16 cellular contexts compared by ENCODE assay signal in the genomic region with DNA sequence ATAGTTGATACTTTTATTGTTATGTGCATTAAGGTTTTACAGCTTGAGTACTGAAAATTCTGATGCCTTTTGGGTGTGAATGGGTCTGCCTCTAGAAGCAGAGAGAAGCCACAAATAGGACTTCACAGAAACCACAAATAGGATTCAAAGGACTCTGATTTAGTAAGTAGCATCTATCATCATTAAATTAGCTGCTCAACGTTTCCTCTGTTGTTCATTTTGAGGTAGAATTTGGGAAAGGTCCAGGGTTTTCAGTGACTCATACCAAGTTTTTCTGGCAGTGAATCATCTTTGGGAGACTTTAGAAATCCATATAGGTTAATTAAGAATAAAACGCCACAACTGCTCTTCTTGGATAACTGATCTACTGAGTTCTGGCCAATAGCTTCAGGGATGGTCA.
DNase-seq lines count a peak whose midpoint lies in the region; ATAC-seq, FAIRE-seq and TF ChIP-seq lines count a peak whose summit lies in the region.
"Had no signal": no experiment of that assay in that cellular context is flagged by ENCODE, and none has a peak within 500 bp of the region (broad histone marks: within the 10 kb centered on the region; RNA-seq: fewer than 3 reads in every experiment).

No MANE protein-coding gene starts in this region.

- peaks cover 4% of the 10 kb centered on the region for H3K9me3 Mint-ChIP-seq in CD8-positive, alpha-beta T cell

- ATAC-seq in SK-N-SH treated with all-trans-retinoic acid at 6 μM for 48 hours, result peak; percentile 79
- ATAC-seq in CD8-positive, alpha-beta T cell, result no peak

- H3K4me1 Mint-ChIP-seq in CD8-positive, alpha-beta T cell (ENCODE audit: low read depth), result peaks cover 6% of the 10 kb centered on the region

- no peak for TF ChIP-seq CTCF in CD8-positive, alpha-beta T cell (IDR thresholded peaks at IDR 0.05)
- TF ChIP-seq CTCF in GM20000 (IDR thresholded peaks at IDR 0.05; ENCODE audit: extremely low read depth, missing control alignments), result no peak

- intact Hi-C loops in CD8-positive, alpha-beta T cell (cut with DNase I, micrococcal nuclease), result no loop called here

- no peaks in the 10 kb centered on the region for H3K36me3 ChIP-seq in CD8-positive, alpha-beta T cell (ENCODE audit: insufficient read depth, low read length)
- H3K36me3 ChIP-seq: ascending aorta, SJSA1 had no signal

- no peaks in the 10 kb centered on the region for H3K36me3 Mint-ChIP-seq in CD8-positive, alpha-beta T cell

- H3K27ac Mint-ChIP-seq in CD8-positive, alpha-beta T cell, result no peak overlapping the region
- H3K27ac Mint-ChIP-seq: activated T-cell treated with anti-CD3 and anti-CD28 coated beads, Interleukin-2, amount 50 U/mL, for 24 hours; naive B cell had no signal

- H3K27ac ChIP-seq in CD8-positive, alpha-beta T cell (ENCODE audit: low read depth, low read length), result no peak overlapping the region
- H3K27ac ChIP-seq: ascending aorta, SJSA1, skin epidermis had no signal

- H3K27me3 ChIP-seq in CD8-positive, alpha-beta T cell (ENCODE audit: insufficient read depth, low read length), result no peaks in the 10 kb centered on the region
- H3K27me3 ChIP-seq: ascending aorta, SJSA1 had no signal

- no peaks in the 10 kb centered on the region for H3K27me3 Mint-ChIP-seq in CD8-positive, alpha-beta T cell (ENCODE audit: low read depth)
- H3K27me3 Mint-ChIP-seq: activated T-cell treated with anti-CD3 and anti-CD28 coated beads, Interleukin-2, amount 50 U/mL, for 24 hours; naive B cell had no signal

- H3K4me3 Mint-ChIP-seq in CD8-positive, alpha-beta T cell, result no peak overlapping the region
- H3K4me3 Mint-ChIP-seq: activated T-cell treated with anti-CD3 and anti-CD28 coated beads, Interleukin-2, amount 50 U/mL, for 24 hours; naive B cell had no signal

- CTCF ChIA-PET in CD8-positive, alpha-beta T cell (lab: Charles Lee), result interaction anchor here (0.7 to 1.2 kb wide), 2 partner anchors 55 to 142 kb away, joined by 3 to 4 read pairs; no protein-coding TSS in a partner anchor

- TF ChIP-seq POLR2A in H54 (IDR thresholded peaks at IDR 0.05; ENCODE audit: low read depth, low read length), result no peak

- no peaks in the 10 kb centered on the region for H3K4me1 ChIP-seq in CD8-positive, alpha-beta T cell (ENCODE audit: insufficient read depth, low read length)
- H3K4me1 ChIP-seq: ascending aorta, SJSA1 had no signal

- peak; percentile 1 for DNase-seq in H54 (ENCODE audit: insufficient read length, low spot score)
- peak; percentile 76 for DNase-seq in fibroblast of peridontal ligament (ENCODE audit: extremely low read depth)
- DNase-seq in stromal cell of bone marrow (ENCODE audit: low read depth), result peak; percentile 65
- no peak for DNase-seq in CD8-positive, alpha-beta T cell
- no peak for DNase-seq in T-helper 2 cell
- DNase-seq in GM20000 (ENCODE audit: low spot score), result no peak
- DNase-seq: activated T-cell treated with anti-CD3 and anti-CD28 coated beads, Interleukin-2, amount 50 U/mL, for 24 hours; naive B cell; NCI-H1436; NCI-H748 treated with DMSO at 0.1 percent for 48 hours had no signal

- H3K9me3 ChIP-seq in CD8-positive, alpha-beta T cell (ENCODE audit: low read length), result no peaks in the 10 kb centered on the region
- H3K9me3 ChIP-seq: SJSA1 had no signal

- H3K4me3 ChIP-seq in CD8-positive, alpha-beta T cell (ENCODE audit: low read depth, low read length), result no peak overlapping the region
- H3K4me3 ChIP-seq: ascending aorta, SJSA1, skin epidermis had no signal

- no peak for FAIRE-seq in H54 (lab: Jason Lieb, UNC)
- FAIRE-seq: GM12892, H1 had no signal

- POLR2A ChIA-PET in CD8-positive, alpha-beta T cell (lab: Charles Lee), result no interaction called here

TF ChIP-seq in SK-N-SH treated with all-trans-retinoic acid at 6 μM for 48 hours, 23 proteins besides CTCF, POLR2A, EP300 and RAD21:
- TF ChIP-seq, protein P1, sequence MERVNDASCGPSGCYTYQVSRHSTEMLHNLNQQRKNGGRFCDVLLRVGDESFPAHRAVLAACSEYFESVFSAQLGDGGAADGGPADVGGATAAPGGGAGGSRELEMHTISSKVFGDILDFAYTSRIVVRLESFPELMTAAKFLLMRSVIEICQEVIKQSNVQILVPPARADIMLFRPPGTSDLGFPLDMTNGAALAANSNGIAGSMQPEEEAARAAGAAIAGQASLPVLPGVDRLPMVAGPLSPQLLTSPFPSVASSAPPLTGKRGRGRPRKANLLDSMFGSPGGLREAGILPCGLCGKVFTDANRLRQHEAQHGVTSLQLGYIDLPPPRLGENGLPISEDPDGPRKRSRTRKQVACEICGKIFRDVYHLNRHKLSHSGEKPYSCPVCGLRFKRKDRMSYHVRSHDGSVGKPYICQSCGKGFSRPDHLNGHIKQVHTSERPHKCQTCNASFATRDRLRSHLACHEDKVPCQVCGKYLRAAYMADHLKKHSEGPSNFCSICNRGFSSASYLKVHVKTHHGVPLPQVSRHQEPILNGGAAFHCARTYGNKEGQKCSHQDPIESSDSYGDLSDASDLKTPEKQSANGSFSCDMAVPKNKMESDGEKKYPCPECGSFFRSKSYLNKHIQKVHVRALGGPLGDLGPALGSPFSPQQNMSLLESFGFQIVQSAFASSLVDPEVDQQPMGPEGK (CRISPR knock-in tag; IDR thresholded peaks at IDR 0.05; ENCODE audit: borderline replicate concordance), result peak; percentile 86; the same call in 1 of the 2 replicates
- TF ChIP-seq ZNF565 (CRISPR knock-in tag; conservative IDR thresholded peaks at IDR 0.05; ENCODE audit: low read depth) (no peak), ISL1 (CRISPR knock-in tag; IDR thresholded peaks at IDR 0.05) (peak; percentile 84), RARB (CRISPR knock-in tag; IDR thresholded peaks at IDR 0.05) (no peak), ZC3H10 (CRISPR knock-in tag; IDR thresholded peaks at IDR 0.05) (peak; percentile 76; the same call in 1 of the 2 replicates), ZNF70 (CRISPR knock-in tag; IDR thresholded peaks at IDR 0.05) (no peak), OSR1 (CRISPR knock-in tag; IDR thresholded peaks at IDR 0.05) (no peak), TOX (CRISPR knock-in tag; IDR thresholded peaks at IDR 0.05; ENCODE audit: borderline replicate concordance) (0 out of 2 replicates have a peak, but pooled peaks have one; percentile 55), ARNTL (CRISPR knock-in tag; IDR thresholded peaks at IDR 0.05; ENCODE audit: borderline replicate concordance, low read depth) (no peak), ZNF8 (CRISPR knock-in tag; IDR thresholded peaks at IDR 0.05) (no peak)
- TF ChIP-seq, protein P2, sequence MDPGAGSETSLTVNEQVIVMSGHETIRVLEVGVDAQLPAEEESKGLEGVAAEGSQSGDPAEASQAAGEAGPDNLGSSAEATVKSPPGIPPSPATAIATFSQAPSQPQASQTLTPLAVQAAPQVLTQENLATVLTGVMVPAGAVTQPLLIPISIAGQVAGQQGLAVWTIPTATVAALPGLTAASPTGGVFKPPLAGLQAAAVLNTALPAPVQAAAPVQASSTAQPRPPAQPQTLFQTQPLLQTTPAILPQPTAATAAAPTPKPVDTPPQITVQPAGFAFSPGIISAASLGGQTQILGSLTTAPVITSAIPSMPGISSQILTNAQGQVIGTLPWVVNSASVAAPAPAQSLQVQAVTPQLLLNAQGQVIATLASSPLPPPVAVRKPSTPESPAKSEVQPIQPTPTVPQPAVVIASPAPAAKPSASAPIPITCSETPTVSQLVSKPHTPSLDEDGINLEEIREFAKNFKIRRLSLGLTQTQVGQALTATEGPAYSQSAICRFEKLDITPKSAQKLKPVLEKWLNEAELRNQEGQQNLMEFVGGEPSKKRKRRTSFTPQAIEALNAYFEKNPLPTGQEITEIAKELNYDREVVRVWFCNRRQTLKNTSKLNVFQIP (CRISPR knock-in tag; IDR thresholded peaks at IDR 0.05; ENCODE audit: borderline replicate concordance, low read depth), result no peak

Comparison
In these comparisons a context has a peak if more than half of its experiments do, and no peak if none do; other contexts are left out.
1. DNase-seq: peak in H54 (single experiment), fibroblast of peridontal ligament (single experiment) and stromal cell of bone marrow (single experiment); none in CD8-positive, alpha-beta T cell (0 of 7), T-helper 2 cell (0 of 5) and GM20000 (single experiment).